Comparison of ENCODE assay signal across 30 cellular contexts in genomic region chr9:23855885-23856284, GRCh38. TPM values are rescaled to one million over a fixed set of nuclear protein-coding genes. Genes with fewer than 3 reads are reported as not detected.
"Had no signal": no experiment of that assay in that cellular context is flagged by ENCODE, and none has a peak within 500 bp of the region (broad histone marks: within the 10 kb centered on the region; RNA-seq: fewer than 3 reads in every experiment).

No MANE protein-coding gene starts in this region.

- H3K9me3 Mint-ChIP-seq: endodermal cell had no signal

- H3K4me1 Mint-ChIP-seq: activated B cell treated with CpG ODN at 0.5 μM for 24 hours; activated T-helper 17 cell treated with anti-CD3 and anti-CD28 coated beads, Interleukin-2, amount 50 U/mL, for 72 hours had no signal

- H3K27ac ChIP-seq: brain microvascular endothelial cell, coronary artery, dorsolateral prefrontal cortex, WERI-Rb-1 had no signal

- H3K36me3 ChIP-seq: brain microvascular endothelial cell, WERI-Rb-1 had no signal

- H3K4me3 ChIP-seq: coronary artery, dorsolateral prefrontal cortex had no signal

- ATAC-seq: activated CD4-positive, CD25-positive, alpha-beta regulatory T cell treated with anti-CD3 and anti-CD28 coated beads, Interleukin-2, amount 50 U/mL, for 24 hours; activated CD8-positive, alpha-beta T cell treated with anti-CD3 and anti-CD28 coated beads for 36 hours; activated T-cell treated with anti-CD3 and anti-CD28 coated beads, Interleukin-2, amount 50 U/mL, for 4 hours; activated T-helper 17 cell treated with anti-CD3 and anti-CD28 coated beads, Interleukin-2, amount 50 U/mL, for 72 hours; esophagus mucosa had no signal

- H3K27ac Mint-ChIP-seq: activated B cell treated with CpG ODN at 0.5 μM for 24 hours; activated CD8-positive, alpha-beta T cell treated with anti-CD3 and anti-CD28 coated beads for 36 hours; activated naive CD8-positive, alpha-beta T cell; activated T-helper 17 cell treated with anti-CD3 and anti-CD28 coated beads, Interleukin-2, amount 50 U/mL, for 72 hours; dendritic cell treated with granulocyte-macrophage colony-stimulating factor and Interleukin-4, amounts not matched to agents 40 ng/mL and 50 ng/mL, for 4 days; endodermal cell; T-helper 1 cell treated with Interleukin-12 subunit alpha and Interleukin-12 subunit beta and Interleukin-4 antibody, amounts not matched to agents 30 μg/mL and 1 μg/mL, for 36 hours had no signal

- H3K4me3 Mint-ChIP-seq: activated B cell treated with CpG ODN at 0.5 μM for 24 hours; activated CD8-positive, alpha-beta T cell treated with anti-CD3 and anti-CD28 coated beads for 36 hours; activated naive CD8-positive, alpha-beta T cell; activated T-cell treated with anti-CD3 and anti-CD28 coated beads, Interleukin-2, amount 50 U/mL, for 4 hours; activated T-helper 17 cell treated with anti-CD3 and anti-CD28 coated beads, Interleukin-2, amount 50 U/mL, for 72 hours; central memory CD8-positive, alpha-beta T cell; dendritic cell treated with granulocyte-macrophage colony-stimulating factor and Interleukin-4, amounts not matched to agents 40 ng/mL and 50 ng/mL, for 4 days; endodermal cell; T-helper 1 cell treated with Interleukin-12 subunit alpha and Interleukin-12 subunit beta and Interleukin-4 antibody, amounts not matched to agents 30 μg/mL and 1 μg/mL, for 36 hours had no signal

- DNase-seq: activated B cell treated with CpG ODN at 0.5 μM for 24 hours; activated CD4-positive, alpha-beta T cell treated with anti-CD3 and anti-CD28 coated beads for 48 hours; activated CD4-positive, alpha-beta T cell treated with anti-CD3 and anti-CD28 coated beads, Interleukin-2, amount 50 U/mL, for 1 hour; activated CD4-positive, alpha-beta T cell treated with anti-CD3 and anti-CD28 coated beads, Interleukin-2, amount 50 U/mL, for 48 hours; activated CD8-positive, alpha-beta memory T cell treated with anti-CD3 and anti-CD28 coated beads for 24 hours; activated CD8-positive, alpha-beta T cell treated with anti-CD3 and anti-CD28 coated beads for 36 hours; activated effector memory CD4-positive, alpha-beta T cell treated with Interleukin-2 at 50 U/mL for 16 hours; activated gamma-delta T cell treated with Interleukin-2 at 50 U/mL for 16 hours; activated naive CD4-positive, alpha-beta T cell treated with anti-CD3 and anti-CD28 coated beads, Interleukin-2, amount 50 U/mL, for 16 hours; activated naive CD4-positive, alpha-beta T cell treated with Interleukin-2 at 50 U/mL for 16 hours; activated T-cell treated with anti-CD3 and anti-CD28 coated beads, Interleukin-2, amount 50 U/mL, for 4 hours; amniotic stem cell; anterior cingulate cortex; brain microvascular endothelial cell; dorsolateral prefrontal cortex; effector memory CD4-positive, alpha-beta T cell; endodermal cell; foreskin fibroblast; head of caudate nucleus; T-helper 9 cell; WERI-Rb-1 had no signal

- H3K27me3 ChIP-seq: brain microvascular endothelial cell had no signal

- H3K36me3 Mint-ChIP-seq: activated naive CD8-positive, alpha-beta T cell had no signal

RNA-seq across cellular contexts. Expression of gene ELAVL2, which starts 29.8 kb away (rescaled TPM):
- total RNA-seq: activated B cell treated with CpG ODN at 0.5 μM for 24 hours; activated CD8-positive, alpha-beta T cell treated with anti-CD3 and anti-CD28 coated beads for 36 hours; activated T-cell treated with anti-CD3 and anti-CD28 coated beads, Interleukin-2, amount 50 U/mL, for 4 hours; activated T-helper 17 cell treated with anti-CD3 and anti-CD28 coated beads, Interleukin-2, amount 50 U/mL, for 72 hours; T-helper 2 cell treated with Interferon-gamma antibody and Interleukin-4, amounts not matched to agents 100 ng/mL and 5 ng/mL, for 36 hours had no signal
